In genomic region chrX:30643313-30643821, GRCh38 we compare ENCODE assay signal across 1 cellular context.
TF ChIP-seq lines count a peak whose summit lies in the region.

No MANE protein-coding gene starts in this region.

TF ChIP-seq in HepG2, 621 proteins besides CTCF, POLR2A, EP300 and RAD21 (continued from another document and continues in another):
- TF ChIP-seq, protein P1, sequence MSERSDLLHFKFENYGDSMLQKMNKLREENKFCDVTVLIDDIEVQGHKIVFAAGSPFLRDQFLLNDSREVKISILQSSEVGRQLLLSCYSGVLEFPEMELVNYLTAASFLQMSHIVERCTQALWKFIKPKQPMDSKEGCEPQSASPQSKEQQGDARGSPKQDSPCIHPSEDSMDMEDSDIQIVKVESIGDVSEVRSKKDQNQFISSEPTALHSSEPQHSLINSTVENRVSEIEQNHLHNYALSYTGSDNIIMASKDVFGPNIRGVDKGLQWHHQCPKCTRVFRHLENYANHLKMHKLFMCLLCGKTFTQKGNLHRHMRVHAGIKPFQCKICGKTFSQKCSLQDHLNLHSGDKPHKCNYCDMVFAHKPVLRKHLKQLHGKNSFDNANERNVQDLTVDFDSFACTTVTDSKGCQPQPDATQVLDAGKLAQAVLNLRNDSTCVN (CRISPR knock-in tag; IDR thresholded peaks at IDR 0.05; ENCODE audit: borderline replicate concordance), result no peak
- TF ChIP-seq, protein P2, sequence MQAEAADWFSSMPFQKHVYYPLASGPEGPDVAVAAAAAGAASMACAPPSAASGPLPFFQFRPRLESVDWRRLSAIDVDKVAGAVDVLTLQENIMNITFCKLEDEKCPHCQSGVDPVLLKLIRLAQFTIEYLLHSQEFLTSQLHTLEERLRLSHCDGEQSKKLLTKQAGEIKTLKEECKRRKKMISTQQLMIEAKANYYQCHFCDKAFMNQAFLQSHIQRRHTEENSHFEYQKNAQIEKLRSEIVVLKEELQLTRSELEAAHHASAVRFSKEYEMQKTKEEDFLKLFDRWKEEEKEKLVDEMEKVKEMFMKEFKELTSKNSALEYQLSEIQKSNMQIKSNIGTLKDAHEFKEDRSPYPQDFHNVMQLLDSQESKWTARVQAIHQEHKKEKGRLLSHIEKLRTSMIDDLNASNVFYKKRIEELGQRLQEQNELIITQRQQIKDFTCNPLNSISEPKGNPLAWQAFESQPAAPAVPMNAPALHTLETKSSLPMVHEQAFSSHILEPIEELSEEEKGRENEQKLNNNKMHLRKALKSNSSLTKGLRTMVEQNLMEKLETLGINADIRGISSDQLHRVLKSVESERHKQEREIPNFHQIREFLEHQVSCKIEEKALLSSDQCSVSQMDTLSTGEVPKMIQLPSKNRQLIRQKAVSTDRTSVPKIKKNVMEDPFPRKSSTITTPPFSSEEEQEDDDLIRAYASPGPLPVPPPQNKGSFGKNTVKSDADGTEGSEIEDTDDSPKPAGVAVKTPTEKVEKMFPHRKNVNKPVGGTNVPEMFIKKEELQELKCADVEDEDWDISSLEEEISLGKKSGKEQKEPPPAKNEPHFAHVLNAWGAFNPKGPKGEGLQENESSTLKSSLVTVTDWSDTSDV (CRISPR knock-in tag; IDR thresholded peaks at IDR 0.05), result no peak
- TF ChIP-seq NCOA2 (CRISPR knock-in tag; IDR thresholded peaks at IDR 0.05), result peak; percentile 99
- no peak for TF ChIP-seq SP4 (CRISPR knock-in tag; IDR thresholded peaks at IDR 0.05)
- no peak for TF ChIP-seq ZBTB33 (CRISPR knock-in tag; IDR thresholded peaks at IDR 0.05)
- no peak for TF ChIP-seq ZNF724P (CRISPR knock-in tag; IDR thresholded peaks at IDR 0.05; ENCODE audit: borderline replicate concordance)
- TF ChIP-seq CHD2 (IDR thresholded peaks at IDR 0.05; ENCODE audit: low read depth, low read length), result no peak
- TF ChIP-seq ZNF766 (CRISPR knock-in tag; IDR thresholded peaks at IDR 0.05; ENCODE audit: borderline replicate concordance), result no peak
- TF ChIP-seq ZNF691 (CRISPR knock-in tag; IDR thresholded peaks at IDR 0.05; ENCODE audit: borderline replicate concordance, low read depth), result no peak
- TF ChIP-seq ZNF317 (CRISPR knock-in tag; IDR thresholded peaks at IDR 0.05), result no peak
- TF ChIP-seq KDM2A (CRISPR knock-in tag; IDR thresholded peaks at IDR 0.05; ENCODE audit: borderline replicate concordance, low read depth), result no peak
- no peak for TF ChIP-seq RBM39 (IDR thresholded peaks at IDR 0.05; ENCODE audit: low read depth, low read length, poor library complexity, severe bottlenecking)
- TF ChIP-seq MATR3 (CRISPR knock-in tag; IDR thresholded peaks at IDR 0.05), result no peak
- TF ChIP-seq ZNF235 (CRISPR knock-in tag; IDR thresholded peaks at IDR 0.05; ENCODE audit: borderline replicate concordance), result no peak
- peak; percentile 78 for TF ChIP-seq FOSL2 (CRISPR knock-in tag; IDR thresholded peaks at IDR 0.05)
- TF ChIP-seq SP2 (CRISPR knock-in tag; IDR thresholded peaks at IDR 0.05), result no peak
- TF ChIP-seq CEBPB (IDR thresholded peaks at IDR 0.05; ENCODE audit: borderline replicate concordance, low read depth, low read length), result peak; percentile 83
- no peak for TF ChIP-seq RFX3 (CRISPR knock-in tag; IDR thresholded peaks at IDR 0.05)
- no peak for TF ChIP-seq KLF13 (CRISPR knock-in tag; IDR thresholded peaks at IDR 0.05)
- 0 out of 2 replicates have a peak, but pooled peaks have one; percentile 20 for TF ChIP-seq IRF2 (CRISPR knock-in tag; IDR thresholded peaks at IDR 0.05)
- peak in 1 of 2 experiments; percentile 62; a peak in 1 of 4 replicates for TF ChIP-seq KLF16 (CRISPR knock-in tag; IDR thresholded peaks at IDR 0.05)
- no peak for TF ChIP-seq ZNF550 (CRISPR knock-in tag; IDR thresholded peaks at IDR 0.05; ENCODE audit: borderline replicate concordance)
- no peak for TF ChIP-seq ZNF589 (CRISPR knock-in tag; conservative IDR thresholded peaks at IDR 0.05)
- TF ChIP-seq, protein P3, sequence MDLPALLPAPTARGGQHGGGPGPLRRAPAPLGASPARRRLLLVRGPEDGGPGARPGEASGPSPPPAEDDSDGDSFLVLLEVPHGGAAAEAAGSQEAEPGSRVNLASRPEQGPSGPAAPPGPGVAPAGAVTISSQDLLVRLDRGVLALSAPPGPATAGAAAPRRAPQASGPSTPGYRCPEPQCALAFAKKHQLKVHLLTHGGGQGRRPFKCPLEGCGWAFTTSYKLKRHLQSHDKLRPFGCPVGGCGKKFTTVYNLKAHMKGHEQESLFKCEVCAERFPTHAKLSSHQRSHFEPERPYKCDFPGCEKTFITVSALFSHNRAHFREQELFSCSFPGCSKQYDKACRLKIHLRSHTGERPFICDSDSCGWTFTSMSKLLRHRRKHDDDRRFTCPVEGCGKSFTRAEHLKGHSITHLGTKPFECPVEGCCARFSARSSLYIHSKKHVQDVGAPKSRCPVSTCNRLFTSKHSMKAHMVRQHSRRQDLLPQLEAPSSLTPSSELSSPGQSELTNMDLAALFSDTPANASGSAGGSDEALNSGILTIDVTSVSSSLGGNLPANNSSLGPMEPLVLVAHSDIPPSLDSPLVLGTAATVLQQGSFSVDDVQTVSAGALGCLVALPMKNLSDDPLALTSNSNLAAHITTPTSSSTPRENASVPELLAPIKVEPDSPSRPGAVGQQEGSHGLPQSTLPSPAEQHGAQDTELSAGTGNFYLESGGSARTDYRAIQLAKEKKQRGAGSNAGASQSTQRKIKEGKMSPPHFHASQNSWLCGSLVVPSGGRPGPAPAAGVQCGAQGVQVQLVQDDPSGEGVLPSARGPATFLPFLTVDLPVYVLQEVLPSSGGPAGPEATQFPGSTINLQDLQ (CRISPR knock-in tag; IDR thresholded peaks at IDR 0.05), result no peak
- no peak for TF ChIP-seq ARID4A (CRISPR knock-in tag; IDR thresholded peaks at IDR 0.05; ENCODE audit: borderline replicate concordance)
- TF ChIP-seq HMG20A (CRISPR knock-in tag; IDR thresholded peaks at IDR 0.05; ENCODE audit: borderline replicate concordance), result peak; percentile 72; the same call in 1 of the 2 replicates
- TF ChIP-seq, protein P4, sequence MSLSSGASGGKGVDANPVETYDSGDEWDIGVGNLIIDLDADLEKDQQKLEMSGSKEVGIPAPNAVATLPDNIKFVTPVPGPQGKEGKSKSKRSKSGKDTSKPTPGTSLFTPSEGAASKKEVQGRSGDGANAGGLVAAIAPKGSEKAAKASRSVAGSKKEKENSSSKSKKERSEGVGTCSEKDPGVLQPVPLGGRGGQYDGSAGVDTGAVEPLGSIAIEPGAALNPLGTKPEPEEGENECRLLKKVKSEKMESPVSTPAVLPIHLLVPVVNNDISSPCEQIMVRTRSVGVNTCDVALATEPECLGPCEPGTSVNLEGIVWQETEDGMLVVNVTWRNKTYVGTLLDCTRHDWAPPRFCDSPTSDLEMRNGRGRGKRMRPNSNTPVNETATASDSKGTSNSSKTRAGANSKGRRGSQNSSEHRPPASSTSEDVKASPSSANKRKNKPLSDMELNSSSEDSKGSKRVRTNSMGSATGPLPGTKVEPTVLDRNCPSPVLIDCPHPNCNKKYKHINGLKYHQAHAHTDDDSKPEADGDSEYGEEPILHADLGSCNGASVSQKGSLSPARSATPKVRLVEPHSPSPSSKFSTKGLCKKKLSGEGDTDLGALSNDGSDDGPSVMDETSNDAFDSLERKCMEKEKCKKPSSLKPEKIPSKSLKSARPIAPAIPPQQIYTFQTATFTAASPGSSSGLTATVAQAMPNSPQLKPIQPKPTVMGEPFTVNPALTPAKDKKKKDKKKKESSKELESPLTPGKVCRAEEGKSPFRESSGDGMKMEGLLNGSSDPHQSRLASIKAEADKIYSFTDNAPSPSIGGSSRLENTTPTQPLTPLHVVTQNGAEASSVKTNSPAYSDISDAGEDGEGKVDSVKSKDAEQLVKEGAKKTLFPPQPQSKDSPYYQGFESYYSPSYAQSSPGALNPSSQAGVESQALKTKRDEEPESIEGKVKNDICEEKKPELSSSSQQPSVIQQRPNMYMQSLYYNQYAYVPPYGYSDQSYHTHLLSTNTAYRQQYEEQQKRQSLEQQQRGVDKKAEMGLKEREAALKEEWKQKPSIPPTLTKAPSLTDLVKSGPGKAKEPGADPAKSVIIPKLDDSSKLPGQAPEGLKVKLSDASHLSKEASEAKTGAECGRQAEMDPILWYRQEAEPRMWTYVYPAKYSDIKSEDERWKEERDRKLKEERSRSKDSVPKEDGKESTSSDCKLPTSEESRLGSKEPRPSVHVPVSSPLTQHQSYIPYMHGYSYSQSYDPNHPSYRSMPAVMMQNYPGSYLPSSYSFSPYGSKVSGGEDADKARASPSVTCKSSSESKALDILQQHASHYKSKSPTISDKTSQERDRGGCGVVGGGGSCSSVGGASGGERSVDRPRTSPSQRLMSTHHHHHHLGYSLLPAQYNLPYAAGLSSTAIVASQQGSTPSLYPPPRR (CRISPR knock-in tag; IDR thresholded peaks at IDR 0.05; ENCODE audit: borderline replicate concordance), result peak; percentile 59; the same call in 1 of the 2 replicates
- no peak for TF ChIP-seq ZNF530 (CRISPR knock-in tag; IDR thresholded peaks at IDR 0.05; ENCODE audit: low read depth)
- no peak for TF ChIP-seq DBP (CRISPR knock-in tag; IDR thresholded peaks at IDR 0.05; ENCODE audit: not compliant biosample characterization)
- TF ChIP-seq ZNF33A (CRISPR knock-in tag; IDR thresholded peaks at IDR 0.05; ENCODE audit: borderline replicate concordance), result no peak
- no peak for TF ChIP-seq CC2D1A (CRISPR knock-in tag; IDR thresholded peaks at IDR 0.05)
- peak; percentile 62 for TF ChIP-seq ATF7 (IDR thresholded peaks at IDR 0.05)
- TF ChIP-seq ATF7 (CRISPR knock-in tag; IDR thresholded peaks at IDR 0.05), result peak; percentile 35; the same call in 1 of the 2 replicates
- TF ChIP-seq ZNF207 (IDR thresholded peaks at IDR 0.05; ENCODE audit: borderline replicate concordance), result no peak
- TF ChIP-seq RNF219 (CRISPR knock-in tag; IDR thresholded peaks at IDR 0.05), result no peak
- no peak for TF ChIP-seq ZNF101 (CRISPR knock-in tag; IDR thresholded peaks at IDR 0.05; ENCODE audit: borderline replicate concordance, low read depth)
- TF ChIP-seq ARID2 (CRISPR knock-in tag; IDR thresholded peaks at IDR 0.05; ENCODE audit: borderline replicate concordance), result no peak
- TF ChIP-seq ZNF607 (CRISPR knock-in tag; IDR thresholded peaks at IDR 0.05; ENCODE audit: borderline replicate concordance), result no peak
- TF ChIP-seq ZNF605 (CRISPR knock-in tag; IDR thresholded peaks at IDR 0.05), result no peak
- no peak for TF ChIP-seq RFXANK (CRISPR knock-in tag; IDR thresholded peaks at IDR 0.05)
